8 cellular contexts compared by ENCODE assay signal in genomic region chr17:1362964-1363363, GRCh38. TPM values are rescaled to one million over a fixed set of nuclear protein-coding genes. Genes with fewer than 3 reads are reported as not detected.
DNase-seq lines count a peak whose midpoint lies in the region; ATAC-seq and TF ChIP-seq lines count a peak whose summit lies in the region.

No MANE protein-coding gene starts in this region.

- no peak overlapping the region for H3K4me3 ChIP-seq in mammary epithelial cell (replicated peaks in 1 of 3; ENCODE audit: insufficient read depth in 1 of 3, low read depth in 2 of 3, low read length in 3 of 3)

- in situ Hi-C loops in mammary epithelial cell (cut with MboI; ENCODE audit: low sequenced_read_pairs in 2 of 2) = loop anchor here in 1 of 2 donors (5.0 kb wide), 1 partner anchor 154 kb away; the partner anchor contains the start of gene INPP5K

- DNase-seq in MCF 10A (ENCODE audit: unreplicated experiment) (peak; percentile 22), mammary epithelial cell (no peak), activated B cell treated with CpG ODN at 0.5 μM for 24 hours (no peak), iris pigment epithelial cell (ENCODE audit: low read depth) (peak; percentile 55), foreskin keratinocyte (no peak)
- no peak for DNase-seq in stimulated activated CD4-positive, alpha-beta T cell treated with anti-CD3 and anti-CD28 coated beads, Interleukin-2, amount 100 ng/mL, for 24 hours

- BruUV-seq in MCF 10A (replicated peaks; lab: Mats Ljungman, UMichigan) (no TSS peak), mammary epithelial cell (replicated peaks; lab: Mats Ljungman, UMichigan) (no TSS peak)

- H3K27me3 ChIP-seq in mammary epithelial cell (ENCODE audit: insufficient read depth, low read length) (no peaks in the 10 kb centered on the region), foreskin keratinocyte (no peaks in the 10 kb centered on the region)

- peak; percentile 66 for ATAC-seq in activated B cell treated with CpG ODN at 0.5 μM for 24 hours (ENCODE audit: low read depth)
- no peak for ATAC-seq in HG02885 (IDR thresholded peaks at IDR 0.05; ENCODE audit: poor library complexity, unreplicated experiment)
- ATAC-seq in foreskin keratinocyte = no peak
- no peak for ATAC-seq in GM18870 (IDR thresholded peaks at IDR 0.05; ENCODE audit: unreplicated experiment)

- peaks cover 89% of the 10 kb centered on the region for H3K36me3 Mint-ChIP-seq in MCF 10A (ENCODE audit: insufficient read depth, unreplicated experiment)
- peaks cover 58% of the 10 kb centered on the region for H3K36me3 Mint-ChIP-seq in activated B cell treated with CpG ODN at 0.5 μM for 24 hours (ENCODE audit: low read depth)

- H3K27ac ChIP-seq in mammary epithelial cell (ENCODE audit: insufficient read depth, low read depth, low read length) = no peak overlapping the region
- H3K27ac ChIP-seq in foreskin keratinocyte = no peak overlapping the region

- H3K9me3 Mint-ChIP-seq in MCF 10A (ENCODE audit: unreplicated experiment) (no peaks in the 10 kb centered on the region), activated B cell treated with CpG ODN at 0.5 μM for 24 hours (no peaks in the 10 kb centered on the region)

- POLR2A ChIA-PET in MCF 10A (lab: Yijun Ruan, JAX) (interaction anchor here (0.7 to 2.4 kb wide), 4 partner anchors 35 to 625 kb away, joined by 3 to 7 read pairs (median 4); partner anchors contain the start of gene CRK), activated B cell treated with CpG ODN at 0.5 μM for 24 hours (lab: Charles Lee) (interaction anchor here (0.6 to 2.3 kb wide), 5 partner anchors 21 to 153 kb away, joined by 3 to 33 read pairs (median 4); partner anchors contain the start of genes INPP5K and YWHAE)

- H4K20me1 ChIP-seq in mammary epithelial cell (ENCODE audit: insufficient read depth, low read length) = peaks cover 21% of the 10 kb centered on the region

- H3K4me1 ChIP-seq in mammary epithelial cell (ENCODE audit: insufficient read depth, low read length) (peaks cover 22% of the 10 kb centered on the region), foreskin keratinocyte (peaks cover 31% of the 10 kb centered on the region)

- no peak overlapping the region for H3K4me2 ChIP-seq in mammary epithelial cell (ENCODE audit: insufficient read depth, low read depth, low read length)

- H3K9me3 ChIP-seq in mammary epithelial cell (replicated peaks; ENCODE audit: insufficient read depth, low read length) = no peaks in the 10 kb centered on the region

- peaks cover 99% of the 10 kb centered on the region for H3K79me2 ChIP-seq in mammary epithelial cell (ENCODE audit: insufficient read depth, low read length)

- H3K9ac ChIP-seq in mammary epithelial cell (ENCODE audit: insufficient read depth, low read length) = no peak overlapping the region

- H3K27ac Mint-ChIP-seq in MCF 10A (ENCODE audit: low read depth, unreplicated experiment) (peak overlapping the region; percentile 4), activated B cell treated with CpG ODN at 0.5 μM for 24 hours (peak overlapping the region; percentile 78)

- CTCF ChIA-PET in MCF 10A (lab: Yijun Ruan, JAX) = interaction anchor here (0.6 to 1.1 kb wide), 3 partner anchors 16 to 55 kb away, joined by 3 read pairs; partner anchors contain the start of gene YWHAE
- CTCF ChIA-PET in mammary epithelial cell (lab: Charles Lee; ENCODE audit: low non-redundant PET) = no interaction called here
- CTCF ChIA-PET in activated B cell treated with CpG ODN at 0.5 μM for 24 hours (lab: Charles Lee) = interaction anchor here (1.1 to 2.7 kb wide), 5 partner anchors 34 to 267 kb away, joined by 3 to 21 read pairs (median 11); partner anchors contain the start of genes INPP5K and SLC43A2

- peaks cover 27% of the 10 kb centered on the region for H3K36me3 ChIP-seq in mammary epithelial cell (ENCODE audit: insufficient read depth, low read length)

- dilution Hi-C loops in mammary epithelial cell (cut with HindIII; ENCODE audit: low sequenced_read_pairs) = no loop called here

- no peaks in the 10 kb centered on the region for H3K27me3 Mint-ChIP-seq in MCF 10A (ENCODE audit: insufficient read depth, unreplicated experiment)
- no peaks in the 10 kb centered on the region for H3K27me3 Mint-ChIP-seq in activated B cell treated with CpG ODN at 0.5 μM for 24 hours

- no peak overlapping the region for H2AFZ ChIP-seq in mammary epithelial cell (ENCODE audit: low read depth, low read length)

- intact Hi-C loops in MCF 10A (cut with micrococcal nuclease) (no loop called here), mammary epithelial cell (cut with micrococcal nuclease) (no loop called here), activated B cell treated with CpG ODN at 0.5 μM for 24 hours (cut with micrococcal nuclease) (loop anchor here (2.0 to 5.0 kb wide), 2 partner anchors 14 to 34 kb away; no protein-coding TSS in a partner anchor)

- no peak for TF ChIP-seq CTCF in MCF 10A (IDR thresholded peaks at IDR 0.05; ENCODE audit: unreplicated experiment)
- no peak for TF ChIP-seq CTCF in mammary epithelial cell (conservative IDR thresholded peaks at IDR 0.05 in 1 of 2, IDR thresholded peaks at IDR 0.05 in 1 of 2; ENCODE audit: extremely low read depth in 1 of 2, insufficient read depth in 1 of 2, low read depth in 1 of 2, low read length in 2 of 2)
- no peak for TF ChIP-seq CTCF in activated B cell treated with CpG ODN at 0.5 μM for 24 hours (IDR thresholded peaks at IDR 0.05)
- TF ChIP-seq CTCF in foreskin keratinocyte (conservative IDR thresholded peaks at IDR 0.05) = no peak

- peaks cover 43% of the 10 kb centered on the region for H3K4me1 Mint-ChIP-seq in MCF 10A (ENCODE audit: insufficient read depth, unreplicated experiment)
- H3K4me1 Mint-ChIP-seq in activated B cell treated with CpG ODN at 0.5 μM for 24 hours = peaks cover 61% of the 10 kb centered on the region

- H3K4me3 Mint-ChIP-seq in MCF 10A (ENCODE audit: unreplicated experiment) (no peak overlapping the region), activated B cell treated with CpG ODN at 0.5 μM for 24 hours (peak overlapping the region; percentile 70)

- 55% methylated on average over 3 of the region's 3 CpGs for WGBS in mammary epithelial cell (ENCODE audit: low coverage, missing lambda C conversion rate)

RNA-seq across cellular contexts. Expression of gene YWHAE, which starts 37.1 kb away (rescaled TPM):
- total RNA-seq in MCF 10A (2022) = 813 and 886 TPM in 2 replicates
- 100 to 1,000 TPM; 528 to 689 TPM for total RNA-seq in mammary epithelial cell
- 1,045 TPM for polyA plus RNA-seq in mammary epithelial cell
- polyA minus RNA-seq in mammary epithelial cell = 400 TPM
- 253 and 263 TPM in 2 replicates for total RNA-seq in activated B cell treated with CpG ODN at 0.5 μM for 24 hours
- total RNA-seq in foreskin keratinocyte = 582 and 629 TPM in 2 replicates
- 540 and 664 TPM in 2 replicates for polyA plus RNA-seq in foreskin keratinocyte

Comparison
In these comparisons a context has a peak if more than half of its experiments do, and no peak if none do; other contexts are left out.
1. DNase-seq: peak in MCF 10A (single experiment) and iris pigment epithelial cell (single experiment); none in mammary epithelial cell (single experiment), activated B cell treated with CpG ODN at 0.5 μM for 24 hours (single experiment), foreskin keratinocyte (0 of 2) and stimulated activated CD4-positive, alpha-beta T cell treated with anti-CD3 and anti-CD28 coated beads, Interleukin-2, amount 100 ng/mL, for 24 hours (0 of 2).